ENCODE assay signal across 1 cellular context in genomic region chr6:117441824-117442264, GRCh38.
TF ChIP-seq lines count a peak whose summit lies in the region.

No MANE protein-coding gene starts in this region.

TF ChIP-seq in A549, 52 proteins besides CTCF, POLR2A, EP300 and RAD21 (continued from another document):
- TF ChIP-seq POLR2AphosphoS2 (conservative IDR thresholded peaks at IDR 0.05; ENCODE audit: low read length) (no peak), BCL3 (IDR thresholded peaks at IDR 0.05) (peak; percentile 99; the same call in 2 of the 3 replicates), FOSL2 (IDR thresholded peaks at IDR 0.05) (peak; percentile 85), FOSL2 (CRISPR knock-in tag; IDR thresholded peaks at IDR 0.05) (peak; percentile 86), RARB (CRISPR knock-in tag; IDR thresholded peaks at IDR 0.05) (0 out of 2 replicates have a peak, but pooled peaks have one; percentile 45), JUNB (IDR thresholded peaks at IDR 0.05) (peak; percentile 97), KDM1A (IDR thresholded peaks at IDR 0.05; ENCODE audit: low read depth) (no peak), BHLHE40 (IDR thresholded peaks at IDR 0.05; ENCODE audit: low read depth, low read length) (no peak), CBX2 (IDR thresholded peaks at IDR 0.05; ENCODE audit: borderline replicate concordance, low read depth) (no peak), NR3C1 (IDR thresholded peaks at IDR 0.05) (no peak), PHF8 (IDR thresholded peaks at IDR 0.05; ENCODE audit: borderline replicate concordance, low read depth) (no peak)
